In genomic region chr6:111606620-111607115, GRCh38 we compare ENCODE assay signal across 9 cellular contexts. TPM values are rescaled to one million over a fixed set of nuclear protein-coding genes. Genes with fewer than 3 reads are reported as not detected.
A peak's percentile ranks its signal among the peaks of the same experiment; 100 is the strongest.
DNase-seq lines count a peak whose midpoint lies in the region; ATAC-seq and TF ChIP-seq lines count a peak whose summit lies in the region.
"Had no signal": no experiment of that assay in that cellular context is flagged by ENCODE, and none has a peak within 500 bp of the region (broad histone marks: within the 10 kb centered on the region; RNA-seq: fewer than 3 reads in every experiment).

No MANE protein-coding gene starts in this region.

- H3K36me3 ChIP-seq in iPS DF 6.9 (ENCODE audit: control insufficient read depth, insufficient read depth, low read length) (no peaks in the 10 kb centered on the region), stomach smooth muscle (ENCODE audit: control insufficient read depth in 2 of 2, insufficient read depth in 2 of 2, low read length in 2 of 2) (no peaks in the 10 kb centered on the region)

- peaks cover 4% of the 10 kb centered on the region for H3K36me3 Mint-ChIP-seq in activated CD4-positive, alpha-beta T cell treated with anti-CD3 and anti-CD28 coated beads for 36 hours (ENCODE audit: low read depth)
- peaks cover 7% of the 10 kb centered on the region for H3K36me3 Mint-ChIP-seq in activated B cell treated with CpG ODN at 0.5 μM for 24 hours (ENCODE audit: low read depth)

- WGBS in iPS DF 6.9 (ENCODE audit: insufficient coverage, insufficient read length), result no CpG with 5 or more reads among the region's 7 CpGs

- no peak overlapping the region for H3K9ac ChIP-seq in stomach smooth muscle (ENCODE audit: low read length in 2 of 2)

- H3K9me3 Mint-ChIP-seq in activated CD4-positive, alpha-beta T cell treated with anti-CD3 and anti-CD28 coated beads for 36 hours (ENCODE audit: low read depth), result no peaks in the 10 kb centered on the region
- H3K9me3 Mint-ChIP-seq in activated B cell treated with CpG ODN at 0.5 μM for 24 hours, result no peaks in the 10 kb centered on the region

- POLR2A ChIA-PET in activated CD4-positive, alpha-beta T cell treated with anti-CD3 and anti-CD28 coated beads for 36 hours (lab: Charles Lee), result interaction anchor here (0.7 kb wide), 1 partner anchor 129 kb away, joined by 5 read pairs; no protein-coding TSS in a partner anchor
- POLR2A ChIA-PET in activated B cell treated with CpG ODN at 0.5 μM for 24 hours (lab: Charles Lee), result interaction anchor here (0.7 to 2.4 kb wide), 2 partner anchors 123 to 255 kb away, joined by 5 to 42 read pairs; partner anchors contain the start of gene REV3L

- CTCF ChIA-PET in activated CD4-positive, alpha-beta T cell treated with anti-CD3 and anti-CD28 coated beads for 36 hours (lab: Charles Lee), result interaction anchor here (0.6 to 1.6 kb wide), 6 partner anchors 13 to 116 kb away, joined by 3 to 4 read pairs (median 4); no protein-coding TSS in a partner anchor
- CTCF ChIA-PET in activated B cell treated with CpG ODN at 0.5 μM for 24 hours (lab: Charles Lee), result interaction anchor here (0.7 to 1.2 kb wide), 2 partner anchors 347 to 437 kb away, joined by 3 read pairs; a partner anchor contains a TSS

- H3K4me3 ChIP-seq in iPS DF 6.9 (ENCODE audit: low read length), result peak overlapping the region; percentile 4; the same call in 1 of the 2 replicates
- H3K4me3 ChIP-seq in stomach smooth muscle (ENCODE audit: low read length in 2 of 2), result peak overlapping the region in 1 of 2 donors; percentile 83

- H3K27me3 Mint-ChIP-seq in activated CD4-positive, alpha-beta T cell treated with anti-CD3 and anti-CD28 coated beads for 36 hours, result no peaks in the 10 kb centered on the region
- H3K27me3 Mint-ChIP-seq in activated B cell treated with CpG ODN at 0.5 μM for 24 hours, result no peaks in the 10 kb centered on the region

- intact Hi-C loops in activated CD4-positive, alpha-beta T cell treated with anti-CD3 and anti-CD28 coated beads for 36 hours (cut with DNase I, micrococcal nuclease), result loop anchor here in 1 of 2 experiments (10.0 kb wide), 1 partner anchor 438 kb away; no protein-coding TSS in a partner anchor
- intact Hi-C loops in activated B cell treated with CpG ODN at 0.5 μM for 24 hours (cut with micrococcal nuclease), result loop anchor here (5.0 to 10.0 kb wide), 3 partner anchors 268 to 792 kb away; partner anchors contain the start of genes CDK19, FAM229B, FYN and TUBE1

- H3K27ac Mint-ChIP-seq in activated CD4-positive, alpha-beta T cell treated with anti-CD3 and anti-CD28 coated beads for 36 hours, result peak overlapping the region; percentile 99
- H3K27ac Mint-ChIP-seq in activated B cell treated with CpG ODN at 0.5 μM for 24 hours, result peak overlapping the region; percentile 92

- no peak for ATAC-seq in activated CD4-positive, alpha-beta T cell treated with anti-CD3 and anti-CD28 coated beads for 36 hours
- no peak for ATAC-seq in activated B cell treated with CpG ODN at 0.5 μM for 24 hours (ENCODE audit: low read depth)
- ATAC-seq in GM21717 (IDR thresholded peaks at IDR 0.05; ENCODE audit: unreplicated experiment), result no peak

- H3K4me1 ChIP-seq in iPS DF 6.9 (ENCODE audit: control insufficient read depth, insufficient read depth, low read length) (peaks cover 7% of the 10 kb centered on the region; the same call in 1 of the 2 replicates), stomach smooth muscle (ENCODE audit: control insufficient read depth, insufficient read depth, low read length) (peaks cover 38% of the 10 kb centered on the region)

- peaks cover 36% of the 10 kb centered on the region for H3K4me1 Mint-ChIP-seq in activated CD4-positive, alpha-beta T cell treated with anti-CD3 and anti-CD28 coated beads for 36 hours
- peaks cover 44% of the 10 kb centered on the region for H3K4me1 Mint-ChIP-seq in activated B cell treated with CpG ODN at 0.5 μM for 24 hours

- H3K9me3 ChIP-seq in iPS DF 6.9 (ENCODE audit: control insufficient read depth, insufficient read depth, low read length) (no peaks in the 10 kb centered on the region), stomach smooth muscle (ENCODE audit: control insufficient read depth in 2 of 2, low read length in 2 of 2) (no peaks in the 10 kb centered on the region)
- H3K9me3 ChIP-seq: body of pancreas had no signal

- peak overlapping the region; percentile 80 for H3K4me3 Mint-ChIP-seq in activated CD4-positive, alpha-beta T cell treated with anti-CD3 and anti-CD28 coated beads for 36 hours
- H3K4me3 Mint-ChIP-seq in activated B cell treated with CpG ODN at 0.5 μM for 24 hours, result peak overlapping the region; percentile 90

- H3K27me3 ChIP-seq in iPS DF 6.9 (ENCODE audit: control insufficient read depth, insufficient read depth, low read length) (no peaks in the 10 kb centered on the region), stomach smooth muscle (ENCODE audit: control insufficient read depth in 1 of 2, insufficient read depth in 2 of 2, low read length in 2 of 2) (no peaks in the 10 kb centered on the region)
- H3K27me3 ChIP-seq: body of pancreas had no signal

- H3K27ac ChIP-seq in iPS DF 6.9 (ENCODE audit: low read length), result no peak overlapping the region
- H3K27ac ChIP-seq in stomach smooth muscle (ENCODE audit: low read length), result peak overlapping the region; percentile 99

- no peak for TF ChIP-seq CTCF in activated B cell treated with CpG ODN at 0.5 μM for 24 hours (IDR thresholded peaks at IDR 0.05)

- no peak for DNase-seq in activated CD4-positive, alpha-beta T cell treated with anti-CD3 and anti-CD28 coated beads for 36 hours
- DNase-seq in activated CD4-positive, alpha-beta T cell treated with anti-CD3 and anti-CD28 coated beads for 48 hours, result no peak
- DNase-seq in activated B cell treated with CpG ODN at 0.5 μM for 24 hours, result no peak
- DNase-seq in iPS DF 6.9 (ENCODE audit: low read depth, low spot score), result no peak
- DNase-seq in NCI-H446 (lab: John Stamatoyannopoulos, UW), result no peak
- no peak for DNase-seq in HuH-7.5 (ENCODE audit: low spot score)

RNA-seq across cellular contexts. Expression of gene TRAF3IP2, which starts 1.0 kb away (rescaled TPM):
- total RNA-seq in activated CD4-positive, alpha-beta T cell treated with anti-CD3 and anti-CD28 coated beads for 36 hours, result 10 to 100 TPM; 32.7 to 43.8 TPM
- total RNA-seq in activated B cell treated with CpG ODN at 0.5 μM for 24 hours, result 26.9 and 28.2 TPM in 2 replicates
